12 cellular contexts compared by ENCODE assay signal in the genomic region with DNA sequence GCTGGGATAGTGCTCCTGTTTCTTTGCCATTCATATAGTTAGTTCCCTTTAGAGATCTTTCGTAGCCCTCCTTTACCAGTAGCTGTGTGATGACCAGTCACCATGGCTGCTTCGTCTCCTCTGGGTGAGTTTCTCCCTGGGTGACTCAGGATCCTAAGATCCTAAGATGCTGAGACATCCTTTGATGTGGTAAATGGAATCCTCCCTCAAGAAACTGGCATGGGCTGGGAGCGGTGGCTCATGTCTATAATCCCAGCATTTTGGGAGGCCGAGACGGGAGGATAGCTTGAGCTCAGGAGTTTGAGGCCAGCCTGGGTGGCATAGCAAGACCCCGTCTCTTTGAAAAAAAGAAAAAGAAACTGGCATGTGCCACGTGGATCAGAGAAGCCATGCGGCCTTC. TPM values are rescaled to one million over a fixed set of nuclear protein-coding genes. Genes with fewer than 3 reads are reported as not detected.
DNase-seq lines count a peak whose midpoint lies in the region; ATAC-seq and TF ChIP-seq lines count a peak whose summit lies in the region.
"Had no signal": no experiment of that assay in that cellular context is flagged by ENCODE, and none has a peak within 500 bp of the region (broad histone marks: within the 10 kb centered on the region; RNA-seq: fewer than 3 reads in every experiment).

No MANE protein-coding gene starts in this region.

- no peaks in the 10 kb centered on the region for H3K9me3 ChIP-seq in naive thymus-derived CD4-positive, alpha-beta T cell (ENCODE audit: control insufficient read depth in 2 of 3, low read length in 3 of 3)

- no peaks in the 10 kb centered on the region for H3K27me3 ChIP-seq in naive thymus-derived CD4-positive, alpha-beta T cell (ENCODE audit: control insufficient read depth in 2 of 2, insufficient read depth in 2 of 2, low read length in 2 of 2)

- no peak for TF ChIP-seq CTCF in GM13977 (IDR thresholded peaks at IDR 0.05; ENCODE audit: extremely low read depth, insufficient read depth, missing control alignments)
- no peak for TF ChIP-seq CTCF in glutamatergic neuron (IDR thresholded peaks at IDR 0.05; ENCODE audit: partially characterized antibody, unreplicated experiment)

- H3K36me3 Mint-ChIP-seq in naive thymus-derived CD4-positive, alpha-beta T cell: peaks cover 0 to 14% (median 4%) of the 10 kb centered on the region in 5 donors
- no peaks in the 10 kb centered on the region for H3K36me3 Mint-ChIP-seq in glutamatergic neuron (ENCODE audit: unreplicated experiment)

- H3K4me3 Mint-ChIP-seq in naive thymus-derived CD4-positive, alpha-beta T cell: no peak overlapping the region
- no peak overlapping the region for H3K4me3 Mint-ChIP-seq in glutamatergic neuron (ENCODE audit: unreplicated experiment)
- H3K4me3 Mint-ChIP-seq: central memory CD8-positive, alpha-beta T cell; T-helper 17 cell had no signal

- DNase-seq in CD1c-positive myeloid dendritic cell (ENCODE audit: extremely low spot score) (peak; percentile 43), NCI-H226 (peak; percentile 71), SKM-1 treated with dmso at 0.1 percent for 144 hours (lab: John Stamatoyannopoulos, UW; ENCODE audit: unreplicated experiment) (no peak), GM13977 (ENCODE audit: low spot score) (no peak), glutamatergic neuron (no peak), NAMALWA (ENCODE audit: low spot score) (no peak)
- DNase-seq in naive thymus-derived CD4-positive, alpha-beta T cell: no peak
- DNase-seq: NCI-H1092 treated with DMSO at 0.1 percent for 48 hours, small intestine, T-helper 17 cell had no signal

- peaks cover 33 to 51% (median 41%) of the 10 kb centered on the region in 7 donors for H3K4me1 Mint-ChIP-seq in naive thymus-derived CD4-positive, alpha-beta T cell
- peaks cover 1% of the 10 kb centered on the region for H3K4me1 Mint-ChIP-seq in glutamatergic neuron (ENCODE audit: low read depth, unreplicated experiment)

- H3K36me3 ChIP-seq in naive thymus-derived CD4-positive, alpha-beta T cell (ENCODE audit: control insufficient read depth in 2 of 3, insufficient read depth in 3 of 3, low read length in 3 of 3): peaks cover 0 to 17% (median 6%) of the 10 kb centered on the region in 3 experiments

- intact Hi-C loops in naive thymus-derived CD4-positive, alpha-beta T cell (cut with micrococcal nuclease): no loop called here

- peak; percentile 62 for ATAC-seq in naive thymus-derived CD4-positive, alpha-beta T cell
- ATAC-seq: T-helper 17 cell had no signal

- H3K4me3 ChIP-seq in naive thymus-derived CD4-positive, alpha-beta T cell (ENCODE audit: low read length): no peak overlapping the region

- peak overlapping the region in 1 of 9 donors; percentile 2 for H3K27ac Mint-ChIP-seq in naive thymus-derived CD4-positive, alpha-beta T cell
- H3K27ac Mint-ChIP-seq in glutamatergic neuron (ENCODE audit: unreplicated experiment): no peak overlapping the region

- CTCF ChIA-PET in naive thymus-derived CD4-positive, alpha-beta T cell (lab: Charles Lee): interaction anchor here (2.2 kb wide), 1 partner anchor 39 kb away, joined by 9 read pairs; no protein-coding TSS in a partner anchor

- in situ Hi-C loops in GM13977 (cut with MboI; ENCODE audit: low pct_unique_long_range_greater_than_20kb, low sequenced_read_pairs, unreplicated experiment): no loop called here

- POLR2A ChIA-PET in naive thymus-derived CD4-positive, alpha-beta T cell (lab: Charles Lee): interaction anchor here (0.6 kb wide), 1 partner anchor 117 kb away, joined by 3 read pairs; no protein-coding TSS in a partner anchor

- H3K27me3 Mint-ChIP-seq in naive thymus-derived CD4-positive, alpha-beta T cell: no peaks in the 10 kb centered on the region
- H3K27me3 Mint-ChIP-seq in glutamatergic neuron (ENCODE audit: unreplicated experiment): no peaks in the 10 kb centered on the region
- H3K27me3 Mint-ChIP-seq: central memory CD8-positive, alpha-beta T cell; T-helper 17 cell had no signal

- no peaks in the 10 kb centered on the region for H3K9me3 Mint-ChIP-seq in naive thymus-derived CD4-positive, alpha-beta T cell
- H3K9me3 Mint-ChIP-seq in glutamatergic neuron (ENCODE audit: unreplicated experiment): no peaks in the 10 kb centered on the region
- H3K9me3 Mint-ChIP-seq: central memory CD8-positive, alpha-beta T cell had no signal

- H3K4me1 ChIP-seq in naive thymus-derived CD4-positive, alpha-beta T cell (ENCODE audit: control insufficient read depth in 2 of 2, insufficient read depth in 2 of 2, low read length in 2 of 2): peaks cover 5% of the 10 kb centered on the region in 2 donors

- peak overlapping the region; percentile 84 for H3K27ac ChIP-seq in cingulate gyrus (ENCODE audit: low read depth, low read length)
- no peak overlapping the region for H3K27ac ChIP-seq in naive thymus-derived CD4-positive, alpha-beta T cell (ENCODE audit: low read depth, low read length)

RNA-seq across cellular contexts. Expression of gene PHAF1, which starts 5.9 kb away (rescaled TPM):
- 10 to 100 TPM; 17.8 to 29.6 (median 21.2) TPM for total RNA-seq in naive thymus-derived CD4-positive, alpha-beta T cell
- polyA plus RNA-seq in naive thymus-derived CD4-positive, alpha-beta T cell: 10 to 100 TPM in 1 of 2 donors, 1 to 10 TPM in 1; 8.9 to 21.4 TPM
- 27.1 TPM for total RNA-seq in glutamatergic neuron (ENCODE audit: unreplicated experiment)

RNA-seq across cellular contexts. Expression of gene B3GNT9, which starts 35.1 kb away (rescaled TPM):
- 10 to 100 TPM in 1 of 5 experiments, 1 to 10 TPM in 4; 1.9 to 13.2 (median 2.7) TPM for total RNA-seq in naive thymus-derived CD4-positive, alpha-beta T cell
- 1 to 10 TPM in 1 of 2 donors, under 1 TPM in 1; 0.78 to 2.4 TPM for polyA plus RNA-seq in naive thymus-derived CD4-positive, alpha-beta T cell
- 1.0 TPM for total RNA-seq in glutamatergic neuron (ENCODE audit: unreplicated experiment)

RNA-seq across cellular contexts. Expression of gene TRADD, which starts 44.1 kb away (rescaled TPM):
- total RNA-seq in naive thymus-derived CD4-positive, alpha-beta T cell: 10 to 100 TPM; 47.0 to 92.8 (median 52.8) TPM
- polyA plus RNA-seq in naive thymus-derived CD4-positive, alpha-beta T cell: 10 to 100 TPM; 69.8 to 71.1 TPM
- total RNA-seq in glutamatergic neuron (ENCODE audit: unreplicated experiment): 1.0 TPM

RNA-seq across cellular contexts. Expression of gene FBXL8, which starts 44.1 kb away (rescaled TPM):
- 10 to 100 TPM in 2 of 5 experiments, 1 to 10 TPM in 3; 8.7 to 84.7 (median 9.7) TPM for total RNA-seq in naive thymus-derived CD4-positive, alpha-beta T cell
- 1 to 10 TPM; 5.2 to 7.8 TPM for polyA plus RNA-seq in naive thymus-derived CD4-positive, alpha-beta T cell
- total RNA-seq in glutamatergic neuron (ENCODE audit: unreplicated experiment): 3.1 TPM

RNA-seq across cellular contexts. Expression of gene HSF4, which starts 48.9 kb away (rescaled TPM):
- 100 to 1,000 TPM in 1 of 5 experiments, 10 to 100 TPM in 2, 1 to 10 TPM in 2; 9.9 to 150 (median 15.5) TPM for total RNA-seq in naive thymus-derived CD4-positive, alpha-beta T cell
- not detected for polyA plus RNA-seq in naive thymus-derived CD4-positive, alpha-beta T cell
- total RNA-seq in glutamatergic neuron (ENCODE audit: unreplicated experiment): 7.2 TPM

Comparison
In these comparisons a context has a peak if more than half of its experiments do, and no peak if none do; other contexts are left out.
1. DNase-seq: peak in CD1c-positive myeloid dendritic cell (single experiment) and NCI-H226 (single experiment); none in naive thymus-derived CD4-positive, alpha-beta T cell (0 of 9), SKM-1 treated with dmso at 0.1 percent for 144 hours (single experiment), GM13977 (single experiment), glutamatergic neuron (single experiment) and NAMALWA (single experiment).
2. RNA of gene TRADD, which starts 44.1 kb away (total RNA-seq): 47.0 to 92.8 TPM in naive thymus-derived CD4-positive, alpha-beta T cell; 1.0 TPM in glutamatergic neuron (single experiment); every median in the first group is over 10 times any median in the second.